Comparison of ENCODE assay signal across 8 cellular contexts in the genomic region with DNA sequence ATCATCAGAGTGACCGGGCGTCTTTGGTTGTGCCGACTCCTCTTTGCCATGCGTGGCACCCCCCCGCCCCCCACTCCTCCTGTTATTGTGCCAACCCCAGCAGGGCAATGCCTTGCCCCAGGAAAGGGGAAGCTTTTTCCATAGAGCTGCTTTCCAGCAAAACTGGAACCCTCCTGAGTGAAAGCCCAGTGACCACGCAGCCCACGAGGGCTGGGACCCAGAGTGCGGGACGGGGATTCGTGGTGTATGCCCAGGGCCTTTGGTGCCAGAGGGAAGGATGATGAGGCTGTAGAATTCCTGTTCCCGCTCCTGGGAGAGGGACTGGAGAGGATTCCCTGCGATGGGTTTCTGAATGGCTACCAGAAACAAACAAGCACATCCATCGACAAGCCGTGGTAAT.
DNase-seq lines count a peak whose midpoint lies in the region; ATAC-seq, FAIRE-seq and TF ChIP-seq lines count a peak whose summit lies in the region.

No MANE protein-coding gene starts in this region.

- no peak for DNase-seq in T-helper 2 cell treated with Interferon-gamma antibody and Interleukin-4, amounts not matched to agents 5 μg/mL and 100 μg/mL, for 36 hours (ENCODE audit: low spot score)
- DNase-seq in T-helper 2 cell (no peak), GM12892 (ENCODE audit: insufficient read length) (no peak)
- no peak for DNase-seq in activated CD8-positive, alpha-beta T cell treated with anti-CD3 and anti-CD28 coated beads for 36 hours
- DNase-seq in stimulated activated naive CD8-positive, alpha-beta T cell treated with anti-CD3 and anti-CD28 coated beads, Interleukin-15, amount 100 ng/mL, for 72 hours: no peak

- H3K27ac ChIP-seq in iPS-20b (ENCODE audit: low read length): no peak overlapping the region

- H3K4me3 Mint-ChIP-seq in T-helper 2 cell treated with Interferon-gamma antibody and Interleukin-4, amounts not matched to agents 5 μg/mL and 100 μg/mL, for 36 hours: peak overlapping the region; percentile 78
- peak overlapping the region; percentile 60 for H3K4me3 Mint-ChIP-seq in activated CD8-positive, alpha-beta T cell treated with anti-CD3 and anti-CD28 coated beads for 36 hours
- H3K4me3 Mint-ChIP-seq in stimulated activated naive CD8-positive, alpha-beta T cell treated with anti-CD3 and anti-CD28 coated beads, Interleukin-15, amount 100 ng/mL, for 72 hours: peak overlapping the region; percentile 47 to 88

- peaks cover 72% of the 10 kb centered on the region for H3K4me1 Mint-ChIP-seq in T-helper 2 cell treated with Interferon-gamma antibody and Interleukin-4, amounts not matched to agents 5 μg/mL and 100 μg/mL, for 36 hours (ENCODE audit: low read depth)
- peaks cover 63% of the 10 kb centered on the region for H3K4me1 Mint-ChIP-seq in activated CD8-positive, alpha-beta T cell treated with anti-CD3 and anti-CD28 coated beads for 36 hours (ENCODE audit: low read depth)
- H3K4me1 Mint-ChIP-seq in stimulated activated naive CD8-positive, alpha-beta T cell treated with anti-CD3 and anti-CD28 coated beads, Interleukin-15, amount 100 ng/mL, for 72 hours: peaks cover 76% of the 10 kb centered on the region

- H3K27me3 Mint-ChIP-seq in T-helper 2 cell treated with Interferon-gamma antibody and Interleukin-4, amounts not matched to agents 5 μg/mL and 100 μg/mL, for 36 hours (ENCODE audit: low read depth): peaks cover 2% of the 10 kb centered on the region
- no peaks in the 10 kb centered on the region for H3K27me3 Mint-ChIP-seq in activated CD8-positive, alpha-beta T cell treated with anti-CD3 and anti-CD28 coated beads for 36 hours
- H3K27me3 Mint-ChIP-seq in stimulated activated naive CD8-positive, alpha-beta T cell treated with anti-CD3 and anti-CD28 coated beads, Interleukin-15, amount 100 ng/mL, for 72 hours: no peaks in the 10 kb centered on the region

- ATAC-seq in activated CD8-positive, alpha-beta T cell treated with anti-CD3 and anti-CD28 coated beads for 36 hours: no peak
- ATAC-seq in stimulated activated naive CD8-positive, alpha-beta T cell treated with anti-CD3 and anti-CD28 coated beads, Interleukin-15, amount 100 ng/mL, for 72 hours: no peak
- ATAC-seq in HG03432 (IDR thresholded peaks at IDR 0.05; ENCODE audit: unreplicated experiment): no peak
- ATAC-seq in GM19035 (IDR thresholded peaks at IDR 0.05; ENCODE audit: unreplicated experiment): no peak

- H3K27me3 ChIP-seq in iPS-20b (ENCODE audit: insufficient read depth, low read length): peaks cover 15% of the 10 kb centered on the region; the same call in 1 of the 2 replicates

- peaks cover 14% of the 10 kb centered on the region; the same call in 1 of the 2 replicates for H3K4me1 ChIP-seq in iPS-20b (ENCODE audit: insufficient read depth, low read length)

- no peaks in the 10 kb centered on the region for H3K9me3 ChIP-seq in iPS-20b (ENCODE audit: insufficient read depth, low read depth, low read length)

- intact Hi-C loops in activated CD8-positive, alpha-beta T cell treated with anti-CD3 and anti-CD28 coated beads for 36 hours (cut with micrococcal nuclease): loop anchor here (5.0 kb wide), 1 partner anchor 44 kb away; no protein-coding TSS in a partner anchor

- no peak for FAIRE-seq in GM12892 (lab: Jason Lieb, UNC)

- peak overlapping the region; percentile 98 for H3K27ac Mint-ChIP-seq in T-helper 2 cell treated with Interferon-gamma antibody and Interleukin-4, amounts not matched to agents 5 μg/mL and 100 μg/mL, for 36 hours
- peak overlapping the region; percentile 95 for H3K27ac Mint-ChIP-seq in activated CD8-positive, alpha-beta T cell treated with anti-CD3 and anti-CD28 coated beads for 36 hours
- peak overlapping the region; percentile 51 to 97 for H3K27ac Mint-ChIP-seq in stimulated activated naive CD8-positive, alpha-beta T cell treated with anti-CD3 and anti-CD28 coated beads, Interleukin-15, amount 100 ng/mL, for 72 hours

- no peak for TF ChIP-seq POLR2A in GM12892 (IDR thresholded peaks at IDR 0.05; ENCODE audit: low read depth, low read length)

- no peak for TF ChIP-seq CTCF in activated CD8-positive, alpha-beta T cell treated with anti-CD3 and anti-CD28 coated beads for 36 hours (IDR thresholded peaks at IDR 0.05)

- H3K9ac ChIP-seq in iPS-20b (ENCODE audit: low read depth, low read length): no peak overlapping the region

- H3K4me3 ChIP-seq in iPS-20b (ENCODE audit: low read length): peak overlapping the region; percentile 49; the same call in 1 of the 2 replicates

- POLR2A ChIA-PET in activated CD8-positive, alpha-beta T cell treated with anti-CD3 and anti-CD28 coated beads for 36 hours (lab: Charles Lee): interaction anchor here (0.6 to 4.1 kb wide), 11 partner anchors 11 to 471 kb away, joined by 3 to 34 read pairs (median 4); no protein-coding TSS in a partner anchor

- peaks cover 4% of the 10 kb centered on the region for H3K36me3 Mint-ChIP-seq in T-helper 2 cell treated with Interferon-gamma antibody and Interleukin-4, amounts not matched to agents 5 μg/mL and 100 μg/mL, for 36 hours (ENCODE audit: low read depth)
- peaks cover 1% of the 10 kb centered on the region for H3K36me3 Mint-ChIP-seq in activated CD8-positive, alpha-beta T cell treated with anti-CD3 and anti-CD28 coated beads for 36 hours (ENCODE audit: low read depth)

- CTCF ChIA-PET in activated CD8-positive, alpha-beta T cell treated with anti-CD3 and anti-CD28 coated beads for 36 hours (lab: Charles Lee): interaction anchor here (0.7 to 5.4 kb wide), 11 partner anchors 11 to 127 kb away, joined by 3 to 25 read pairs (median 5); no protein-coding TSS in a partner anchor

- no peaks in the 10 kb centered on the region for H3K9me3 Mint-ChIP-seq in T-helper 2 cell treated with Interferon-gamma antibody and Interleukin-4, amounts not matched to agents 5 μg/mL and 100 μg/mL, for 36 hours
- H3K9me3 Mint-ChIP-seq in activated CD8-positive, alpha-beta T cell treated with anti-CD3 and anti-CD28 coated beads for 36 hours: no peaks in the 10 kb centered on the region
- peaks cover 6 to 9% of the 10 kb centered on the region in 2 donors for H3K9me3 Mint-ChIP-seq in stimulated activated naive CD8-positive, alpha-beta T cell treated with anti-CD3 and anti-CD28 coated beads, Interleukin-15, amount 100 ng/mL, for 72 hours

- no peaks in the 10 kb centered on the region for H3K36me3 ChIP-seq in iPS-20b (ENCODE audit: insufficient read depth, low read depth, low read length)
